ENCODE assay signal across 8 cellular contexts in the genomic region with DNA sequence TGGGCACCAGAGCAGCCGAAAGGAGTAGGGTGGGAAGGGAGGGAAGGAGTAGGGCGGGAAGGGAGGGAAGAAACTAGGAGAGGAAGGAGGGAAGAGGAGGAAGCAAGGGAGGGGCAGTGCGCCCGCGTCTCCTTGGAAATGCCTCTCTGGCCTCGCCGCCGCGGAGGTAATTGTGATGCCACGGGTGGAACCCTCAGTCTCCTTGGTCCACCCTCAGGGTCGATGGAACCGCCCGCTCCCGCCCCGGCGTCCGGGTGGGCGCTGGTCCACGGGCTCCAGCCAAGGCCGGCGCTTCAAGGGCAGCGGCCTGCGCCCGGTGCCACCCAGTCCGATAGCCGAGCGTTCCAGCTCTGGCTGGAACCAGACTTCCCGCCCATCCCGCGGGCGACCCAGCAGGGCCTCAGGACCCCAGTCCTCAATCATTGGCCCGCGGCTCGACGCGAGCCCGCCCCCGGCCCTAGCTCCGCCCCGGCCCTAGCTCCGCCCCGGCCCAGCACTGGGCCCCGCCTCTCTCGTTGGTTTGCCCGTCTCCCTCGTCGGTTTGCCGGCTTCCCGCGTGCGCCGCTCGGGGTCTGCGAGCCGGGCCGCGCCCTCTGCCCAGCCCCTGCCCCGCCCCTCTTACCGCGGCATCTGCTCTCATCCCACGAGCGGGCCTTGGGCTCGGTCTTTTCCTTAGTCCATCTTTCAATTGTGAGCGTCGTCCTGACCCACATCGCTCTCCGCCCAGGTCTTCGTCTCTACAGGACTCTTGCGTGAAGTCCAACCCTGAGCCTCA. TPM values are rescaled to one million over a fixed set of nuclear protein-coding genes. Genes with fewer than 3 reads are reported as not detected.
A peak's percentile ranks its signal among the peaks of the same experiment; 100 is the strongest.
DNase-seq lines count a peak whose midpoint lies in the region; ATAC-seq and TF ChIP-seq lines count a peak whose summit lies in the region.

No MANE protein-coding gene starts in this region.

- H3K9me3 Mint-ChIP-seq in activated CD4-positive, alpha-beta memory T cell treated with anti-CD3 and anti-CD28 coated beads, Interleukin-2, amount 10 ng/mL, durations not matched to agents 7 days and 5 days: no peaks in the 10 kb centered on the region

- ATAC-seq in HG03521 (IDR thresholded peaks at IDR 0.05; ENCODE audit: unreplicated experiment) (peak; percentile 75), lower lobe of right lung (peak; percentile 96 to 97)

- CTCF ChIA-PET in activated CD4-positive, alpha-beta memory T cell treated with anti-CD3 and anti-CD28 coated beads, Interleukin-2, amount 10 ng/mL, durations not matched to agents 7 days and 5 days (lab: Charles Lee): interaction anchor here (0.6 to 2.5 kb wide), 19 partner anchors 9 to 185 kb away, joined by 3 to 34 read pairs (median 4); a partner anchor contains a TSS

- H3K4me1 ChIP-seq in BLaER1: peaks cover 48% of the 10 kb centered on the region
- H3K4me1 ChIP-seq in lower lobe of right lung: peaks cover 13% of the 10 kb centered on the region

- H3K4me1 Mint-ChIP-seq in activated CD4-positive, alpha-beta memory T cell treated with anti-CD3 and anti-CD28 coated beads, Interleukin-2, amount 10 ng/mL, durations not matched to agents 7 days and 5 days: peaks cover 22% of the 10 kb centered on the region

- peaks cover 20% of the 10 kb centered on the region for H4K20me1 ChIP-seq in BLaER1

- H3K27me3 ChIP-seq in BLaER1 (no peaks in the 10 kb centered on the region), lower lobe of right lung (ENCODE audit: low read depth) (no peaks in the 10 kb centered on the region)

- H3K4me2 ChIP-seq in BLaER1: peak overlapping the region; percentile 96

- DNase-seq in GM19240 (ENCODE audit: insufficient read length, low spot score) (peak; percentile 91), NCI-H774 (lab: John Stamatoyannopoulos, UW) (peak; percentile 91), ecto neural progenitor cell (ENCODE audit: low spot score) (peak; percentile 100), lower lobe of right lung (peak; percentile 92)
- peak; percentile 92 for DNase-seq in activated CD4-positive, alpha-beta memory T cell treated with anti-CD3 and anti-CD28 coated beads, Interleukin-2, amount 10 ng/mL, durations not matched to agents 7 days and 5 days
- DNase-seq in stimulated activated CD4-positive, alpha-beta T cell treated with anti-CD3 and anti-CD28 coated beads, Interleukin-4, amount 100 ng/mL, for 48 hours (ENCODE audit: low read depth in 2 of 2): peak; percentile 88

- TF ChIP-seq CTCF in lower lobe of right lung (IDR thresholded peaks at IDR 0.05): no peak

- H3K36me3 ChIP-seq in BLaER1 (peaks cover 38% of the 10 kb centered on the region), lower lobe of right lung (peaks cover 24% of the 10 kb centered on the region)

- peaks cover 17% of the 10 kb centered on the region for H3K27me3 Mint-ChIP-seq in activated CD4-positive, alpha-beta memory T cell treated with anti-CD3 and anti-CD28 coated beads, Interleukin-2, amount 10 ng/mL, durations not matched to agents 7 days and 5 days

- H3K36me3 Mint-ChIP-seq in activated CD4-positive, alpha-beta memory T cell treated with anti-CD3 and anti-CD28 coated beads, Interleukin-2, amount 10 ng/mL, durations not matched to agents 7 days and 5 days (ENCODE audit: low read depth): no peaks in the 10 kb centered on the region

- H3K27ac ChIP-seq in BLaER1: peak overlapping the region; percentile 87
- H3K27ac ChIP-seq in lower lobe of right lung: peak overlapping the region; percentile 88

- H3K4me3 ChIP-seq in BLaER1 (peak overlapping the region; percentile 78), lower lobe of right lung (peak overlapping the region; percentile 85)

- intact Hi-C loops in lower lobe of right lung (cut with DNase I): no loop called here

- peak overlapping the region; percentile 90 for H3K27ac Mint-ChIP-seq in activated CD4-positive, alpha-beta memory T cell treated with anti-CD3 and anti-CD28 coated beads, Interleukin-2, amount 10 ng/mL, durations not matched to agents 7 days and 5 days

- POLR2A ChIA-PET in activated CD4-positive, alpha-beta memory T cell treated with anti-CD3 and anti-CD28 coated beads, Interleukin-2, amount 10 ng/mL, durations not matched to agents 7 days and 5 days (lab: Charles Lee): interaction anchor here (0.8 to 5.2 kb wide), 16 partner anchors 8 to 240 kb away, joined by 3 to 86 read pairs (median 8); a partner anchor contains a TSS

- H3K4me3 Mint-ChIP-seq in activated CD4-positive, alpha-beta memory T cell treated with anti-CD3 and anti-CD28 coated beads, Interleukin-2, amount 10 ng/mL, durations not matched to agents 7 days and 5 days: peak overlapping the region; percentile 80

- H3K9me3 ChIP-seq in BLaER1: no peaks in the 10 kb centered on the region
- no peaks in the 10 kb centered on the region for H3K9me3 ChIP-seq in lower lobe of right lung

- peak overlapping the region; percentile 84 for H3K9ac ChIP-seq in BLaER1

RNA-seq across cellular contexts. Expression of a gene that starts 0.6 kb away (rescaled TPM):
- total RNA-seq in activated CD4-positive, alpha-beta memory T cell treated with anti-CD3 and anti-CD28 coated beads, Interleukin-2, amount 10 ng/mL, durations not matched to agents 7 days and 5 days: 1 to 10 TPM; 6.2 to 7.4 TPM
- total RNA-seq in lower lobe of right lung: 4.4 TPM

RNA-seq across cellular contexts. Expression of a gene that starts 6.5 kb away (rescaled TPM):
- 1 to 10 TPM; 6.5 to 7.4 TPM for total RNA-seq in activated CD4-positive, alpha-beta memory T cell treated with anti-CD3 and anti-CD28 coated beads, Interleukin-2, amount 10 ng/mL, durations not matched to agents 7 days and 5 days
- 62.3 TPM for total RNA-seq in lower lobe of right lung

RNA-seq across cellular contexts. Expression of a gene that starts 8.7 kb away (rescaled TPM):
- total RNA-seq in activated CD4-positive, alpha-beta memory T cell treated with anti-CD3 and anti-CD28 coated beads, Interleukin-2, amount 10 ng/mL, durations not matched to agents 7 days and 5 days: 1,000 to 10,000 TPM; 1,962 to 2,028 TPM
- total RNA-seq in lower lobe of right lung: 1,156 TPM

RNA-seq across cellular contexts. Expression of a gene that starts 14.9 kb away (rescaled TPM):
- total RNA-seq in activated CD4-positive, alpha-beta memory T cell treated with anti-CD3 and anti-CD28 coated beads, Interleukin-2, amount 10 ng/mL, durations not matched to agents 7 days and 5 days: 1 to 10 TPM; 1.4 to 2.3 TPM
- total RNA-seq in lower lobe of right lung: 19.8 TPM

RNA-seq across cellular contexts. Expression of a gene that starts 17.5 kb away (rescaled TPM):
- 1 to 10 TPM; 2.5 to 3.5 TPM for total RNA-seq in activated CD4-positive, alpha-beta memory T cell treated with anti-CD3 and anti-CD28 coated beads, Interleukin-2, amount 10 ng/mL, durations not matched to agents 7 days and 5 days
- 11.3 TPM for total RNA-seq in lower lobe of right lung

Comparison
In these comparisons a context has a peak if more than half of its experiments do, and no peak if none do; other contexts are left out.
1. Peak in every context shown above with its lines: DNase-seq, ATAC-seq, H3K4me3 ChIP-seq and H3K27ac ChIP-seq.